Comparison of ENCODE assay signal across 1 cellular context in genomic region chr7:36158321-36158605, GRCh38.
TF ChIP-seq lines count a peak whose summit lies in the region.

No MANE protein-coding gene starts in this region.

TF ChIP-seq in HepG2, 621 proteins besides CTCF, POLR2A, EP300 and RAD21:
- TF ChIP-seq SRF (IDR thresholded peaks at IDR 0.05; ENCODE audit: low read depth, low read length), result no peak
- TF ChIP-seq REXO4 (CRISPR knock-in tag; IDR thresholded peaks at IDR 0.05; ENCODE audit: borderline replicate concordance), result no peak
- TF ChIP-seq ZNF691 (CRISPR knock-in tag; IDR thresholded peaks at IDR 0.05; ENCODE audit: borderline replicate concordance, low read depth), result no peak
- no peak for TF ChIP-seq HBP1 (CRISPR knock-in tag; IDR thresholded peaks at IDR 0.05; ENCODE audit: low read depth)
- TF ChIP-seq REL (CRISPR knock-in tag; conservative IDR thresholded peaks at IDR 0.05), result no peak
- TF ChIP-seq SMARCC2 (IDR thresholded peaks at IDR 0.05), result no peak
- no peak for TF ChIP-seq MYNN (CRISPR knock-in tag; IDR thresholded peaks at IDR 0.05; ENCODE audit: low read depth)
- TF ChIP-seq ZNF713 (CRISPR knock-in tag; IDR thresholded peaks at IDR 0.05), result no peak
- no peak for TF ChIP-seq ZNF235 (CRISPR knock-in tag; IDR thresholded peaks at IDR 0.05; ENCODE audit: borderline replicate concordance)
